ENCODE assay signal across 20 cellular contexts in genomic region chr5:34669931-34670516, GRCh38. TPM values are rescaled to one million over a fixed set of nuclear protein-coding genes. Genes with fewer than 3 reads are reported as not detected.
DNase-seq lines count a peak whose midpoint lies in the region; ATAC-seq, FAIRE-seq and TF ChIP-seq lines count a peak whose summit lies in the region.
"Had no signal": no experiment of that assay in that cellular context is flagged by ENCODE, and none has a peak within 500 bp of the region (broad histone marks: within the 10 kb centered on the region; RNA-seq: fewer than 3 reads in every experiment).

No MANE protein-coding gene starts in this region.

- H3K9ac ChIP-seq in liver (ENCODE audit: low read depth in 1 of 2, low read length in 2 of 2) (no peak overlapping the region), HepG2 (ENCODE audit: insufficient read depth, low read depth, low read length) (no peak overlapping the region), trophoblast cell (ENCODE audit: low read length) (no peak overlapping the region)
- H3K9ac ChIP-seq: BLaER1 had no signal

- peak overlapping the region; percentile 63 for H3K4ac ChIP-seq in trophoblast cell (ENCODE audit: low read depth, low read length)

- DNase-seq in HepG2 (ENCODE audit: low spot score) (no peak), fibroblast of gingiva (ENCODE audit: low read depth) (peak; percentile 45), trophoblast cell (peak in 1 of 2 donors; percentile 26), NCI-H1048 (lab: John Stamatoyannopoulos, UW) (no peak), H54 (ENCODE audit: insufficient read length, low spot score) (no peak), SKM-1 (lab: John Stamatoyannopoulos, UW; ENCODE audit: unreplicated experiment) (no peak), COR-L47 (lab: John Stamatoyannopoulos, UW) (no peak)
- DNase-seq: 8988T; CD8-positive, alpha-beta T cell; DMS79 treated with DMSO at 0.1 percent for 48 hours; KBM-7; MV-4-11; NCI-H1436; NCI-H2029 treated with DMSO at 0.1 percent for 48 hours; NCI-H2171 treated with DMSO at 0.1 percent for 48 hours; NCI-H446 treated with DMSO at 0.1 percent for 48 hours had no signal

- 45% methylated on average over 7 of the region's 7 CpGs for WGBS in liver
- 95% methylated on average over 7 of the region's 7 CpGs for WGBS in HepG2 (ENCODE audit: low lambda C conversion rate)
- no CpG with 5 or more reads among the region's 7 CpGs for WGBS in trophoblast cell (ENCODE audit: extremely low coverage, insufficient coverage, insufficient read length)

- peaks cover 3% of the 10 kb centered on the region for H3K79me2 ChIP-seq in HepG2 (ENCODE audit: insufficient read depth, low read length)
- peaks cover 17% of the 10 kb centered on the region for H3K79me2 ChIP-seq in trophoblast cell (ENCODE audit: control insufficient read depth, insufficient read depth, low read length, poor library complexity)

- no peak overlapping the region for H3K18ac ChIP-seq in trophoblast cell (ENCODE audit: low read length)

- peak; percentile 28 to 33 for TF ChIP-seq RAD21 in liver (IDR thresholded peaks at IDR 0.05)
- no peak for TF ChIP-seq RAD21 in HepG2 (CRISPR knock-in tag; IDR thresholded peaks at IDR 0.05)

- no peak overlapping the region for H3K23ac ChIP-seq in trophoblast cell (ENCODE audit: low read length)

- ATAC-seq in HepG2: no peak
- ATAC-seq: CD8-positive, alpha-beta T cell had no signal

- no peak overlapping the region for H2BK120ac ChIP-seq in trophoblast cell (ENCODE audit: insufficient read depth, low read length, poor library complexity)

- H4K12ac ChIP-seq in trophoblast cell (ENCODE audit: low read depth, low read length): no peak overlapping the region

- H3K9me3 ChIP-seq in liver (ENCODE audit: control insufficient read depth in 4 of 4, low read length in 3 of 4): no peaks in the 10 kb centered on the region
- no peaks in the 10 kb centered on the region for H3K9me3 ChIP-seq in HepG2 (ENCODE audit: low read length)
- no peaks in the 10 kb centered on the region for H3K9me3 ChIP-seq in trophoblast cell (ENCODE audit: insufficient read depth, low read depth, low read length)
- H3K9me3 ChIP-seq: BLaER1, SJSA1 had no signal

- TF ChIP-seq EP300 in HepG2 (IDR thresholded peaks at IDR 0.05; ENCODE audit: low read depth in 2 of 2, low read length in 2 of 2) (no peak), HepG2 (CRISPR knock-in tag; IDR thresholded peaks at IDR 0.05; ENCODE audit: borderline replicate concordance) (no peak)

- FAIRE-seq in HepG2 (lab: Jason Lieb, UNC): no peak
- FAIRE-seq in H54 (lab: Jason Lieb, UNC): no peak
- FAIRE-seq: G401.6 had no signal

- H3K27ac ChIP-seq in liver (ENCODE audit: low read depth in 1 of 2, low read length in 2 of 2): no peak overlapping the region
- H3K27ac ChIP-seq in HepG2 (ENCODE audit: extremely low read length, insufficient read depth, low read length): no peak overlapping the region
- no peak overlapping the region for H3K27ac ChIP-seq in trophoblast cell (ENCODE audit: low read depth, low read length)
- H3K27ac ChIP-seq: BLaER1, SJSA1 had no signal

- in situ Hi-C loops in HepG2 (cut with HindIII; ENCODE audit: extremely low pct_ligation_motif_present, low pct_unique_long_range_greater_than_20kb): no loop called here

- H3K36me3 ChIP-seq in liver (ENCODE audit: control insufficient read depth in 4 of 4, insufficient read depth in 3 of 4, low read depth in 1 of 4, low read length in 3 of 4): no peaks in the 10 kb centered on the region
- H3K36me3 ChIP-seq in HepG2 (replicated peaks in 1 of 2; ENCODE audit: control insufficient read depth in 1 of 2, insufficient read depth in 2 of 2, low read length in 2 of 2): no peaks in the 10 kb centered on the region
- peaks cover 10 to 12% of the 10 kb centered on the region in 2 experiments for H3K36me3 ChIP-seq in trophoblast cell (ENCODE audit: control insufficient read depth in 1 of 2, insufficient read depth in 2 of 2, low read length in 2 of 2)
- H3K36me3 ChIP-seq: SJSA1 had no signal

- no peak for TF ChIP-seq POLR2A in HepG2 (IDR thresholded peaks at IDR 0.05; ENCODE audit: insufficient read depth in 1 of 2, low read depth in 2 of 2, low read length in 2 of 2)
- TF ChIP-seq POLR2A in H54 (IDR thresholded peaks at IDR 0.05; ENCODE audit: low read depth, low read length): no peak

- H2AK5ac ChIP-seq in trophoblast cell (ENCODE audit: low read length): no peak overlapping the region

- BruUV-seq in HepG2 (replicated peaks; lab: Mats Ljungman, UMichigan): no TSS peak

- intact Hi-C loops in HepG2 (cut with micrococcal nuclease; ENCODE audit: unreplicated experiment): no loop called here

- no peak overlapping the region for H3K14ac ChIP-seq in trophoblast cell (ENCODE audit: low read length)

- H2BK5ac ChIP-seq in trophoblast cell (ENCODE audit: low read depth, low read length, poor library complexity): no peak overlapping the region

- H4K20me1 ChIP-seq in HepG2 (ENCODE audit: insufficient read depth, low read length): no peaks in the 10 kb centered on the region

- TF ChIP-seq CTCF in liver (IDR thresholded peaks at IDR 0.05; ENCODE audit: low read depth, low read length, missing input control): no peak
- no peak for TF ChIP-seq CTCF in HepG2 (CRISPR knock-in tag; IDR thresholded peaks at IDR 0.05)

- H3K4me2 ChIP-seq in HepG2 (ENCODE audit: low read depth, low read length) (no peak overlapping the region), trophoblast cell (ENCODE audit: low read length) (no peak overlapping the region)
- H3K4me2 ChIP-seq: BLaER1 had no signal

- H4K91ac ChIP-seq in trophoblast cell (ENCODE audit: low read depth, low read length): no peak overlapping the region

- H3K79me1 ChIP-seq in trophoblast cell (ENCODE audit: low read length): no peaks in the 10 kb centered on the region

- no peak overlapping the region for H4K8ac ChIP-seq in trophoblast cell (ENCODE audit: low read depth, low read length)

- no peaks in the 10 kb centered on the region for H3K27me3 ChIP-seq in liver (ENCODE audit: control insufficient read depth in 4 of 4, insufficient read depth in 4 of 4, low read length in 3 of 4)
- no peaks in the 10 kb centered on the region for H3K27me3 ChIP-seq in HepG2 (ENCODE audit: control insufficient read depth in 1 of 2, insufficient read depth in 2 of 2, low read length in 2 of 2)
- no peaks in the 10 kb centered on the region for H3K27me3 ChIP-seq in trophoblast cell (ENCODE audit: insufficient read depth, low read length)
- H3K27me3 ChIP-seq: BLaER1, SJSA1 had no signal

- no peak overlapping the region for H3K4me3 ChIP-seq in liver (ENCODE audit: low read depth in 1 of 3, low read length in 3 of 3)
- no peak overlapping the region for H3K4me3 ChIP-seq in HepG2 (replicated peaks in 1 of 3; ENCODE audit: insufficient read depth in 1 of 3, low read depth in 2 of 3, low read length in 3 of 3)
- no peak overlapping the region for H3K4me3 ChIP-seq in trophoblast cell (ENCODE audit: low read depth, low read length)
- H3K4me3 ChIP-seq: BLaER1, SJSA1 had no signal

- H3K4me1 ChIP-seq in liver (ENCODE audit: control insufficient read depth in 4 of 4, insufficient read depth in 4 of 4, low read length in 3 of 4): peaks cover 0 to 20% (median 13%) of the 10 kb centered on the region in 4 donors
- H3K4me1 ChIP-seq in HepG2 (ENCODE audit: insufficient read depth, low read length): peaks cover 10% of the 10 kb centered on the region
- peaks cover 16 to 25% of the 10 kb centered on the region in 2 experiments for H3K4me1 ChIP-seq in trophoblast cell (ENCODE audit: control insufficient read depth in 1 of 2, insufficient read depth in 2 of 2, low read length in 2 of 2)

- no peak overlapping the region for H2AFZ ChIP-seq in HepG2 (ENCODE audit: low read length)
- H2AFZ ChIP-seq in trophoblast cell (ENCODE audit: insufficient read depth, low read length, poor library complexity): no peak overlapping the region

- CTCF ChIA-PET in HepG2 (lab: Yijun Ruan, JAX; ENCODE audit: low intra/inter-chr PET ratio, low total read pairs): no interaction called here

- H2BK12ac ChIP-seq in trophoblast cell (ENCODE audit: low read length): no peak overlapping the region

- POLR2A ChIA-PET in HepG2 (lab: Yijun Ruan, JAX): no interaction called here

TF ChIP-seq in liver, 16 proteins besides CTCF, POLR2A, EP300 and RAD21 (continues in another document):
- TF ChIP-seq NR2F2 (IDR thresholded peaks at IDR 0.05) (no peak), ATF3 (IDR thresholded peaks at IDR 0.05) (no peak)

TF ChIP-seq in HepG2, 621 proteins besides CTCF, POLR2A, EP300 and RAD21 (continues in another document):
- no peak for TF ChIP-seq ZNF580 (CRISPR knock-in tag; IDR thresholded peaks at IDR 0.05; ENCODE audit: borderline replicate concordance, low read depth)
- no peak for TF ChIP-seq SMYD3 (CRISPR knock-in tag; IDR thresholded peaks at IDR 0.05)
- no peak for TF ChIP-seq HOXD1 (CRISPR knock-in tag; IDR thresholded peaks at IDR 0.05)
- no peak for TF ChIP-seq HOXA5 (CRISPR knock-in tag; IDR thresholded peaks at IDR 0.05)

RNA-seq across cellular contexts. Expression of gene RAI14, which starts 13.9 kb away (rescaled TPM):
- 10 to 100 TPM; 12.5 to 21.4 TPM for total RNA-seq in liver
- 10 to 100 TPM in 1 of 2 donors, 1 to 10 TPM in 1; 7.8 to 10.3 TPM for polyA plus RNA-seq in liver
- total RNA-seq in HepG2 (2016; rRNA removed; fragmentation: Illumina TruSeq; extraction: Trizol): 18.2 and 26.6 TPM in 2 replicates
- 2.0 and 2.7 TPM in 2 replicates for total RNA-seq in HepG2 (2016; cell fraction: cytosol; rRNA removed; fragmentation: Illumina TruSeq; extraction: Trizol; ENCODE audit: low read depth)
- 18.6 and 25.3 TPM in 2 replicates for total RNA-seq in HepG2 (2016; cell fraction: insoluble cytoplasmic fraction; rRNA removed; fragmentation: Illumina TruSeq; extraction: Trizol)
- total RNA-seq in HepG2 (2016; cell fraction: membrane; rRNA removed; fragmentation: Illumina TruSeq; extraction: Trizol): 10.1 and 10.7 TPM in 2 replicates
- 12.7 and 16.1 TPM in 2 replicates for total RNA-seq in HepG2 (2016; cell fraction: nucleus; rRNA removed; fragmentation: Illumina TruSeq; extraction: Trizol)
- polyA plus RNA-seq in HepG2 (2011; rRNA removed): 12.3 and 12.6 TPM in 2 replicates
- 8.2 and 17.6 TPM in 2 replicates for polyA plus RNA-seq in HepG2 (2011; cell fraction: cytosol; rRNA removed)
- polyA plus RNA-seq in HepG2 (2011; cell fraction: nucleus; rRNA removed): 9.7 and 9.9 TPM in 2 replicates
- 9.8 and 13.8 TPM in 2 replicates for polyA plus RNA-seq in HepG2 (2012)
- 2.3 and 2.9 TPM in 2 replicates for polyA plus RNA-seq in HepG2 (2016; cell fraction: cytosol; fragmentation: Illumina TruSeq; extraction: Trizol; ENCODE audit: low read depth)
- polyA plus RNA-seq in HepG2 (2016; cell fraction: insoluble cytoplasmic fraction; fragmentation: Illumina TruSeq; extraction: Trizol; ENCODE audit: low read depth): 21.5 and 21.9 TPM in 2 replicates
- polyA plus RNA-seq in HepG2 (2016; cell fraction: membrane; fragmentation: Illumina TruSeq; extraction: Trizol; ENCODE audit: low read depth): 4.3 and 5.3 TPM in 2 replicates
- polyA plus RNA-seq in HepG2 (2016; cell fraction: nucleus; fragmentation: Illumina TruSeq; extraction: Trizol; ENCODE audit: insufficient read depth, low read depth): 12.4 and 16.3 TPM in 2 replicates
- 23.8 and 42.0 TPM in 2 replicates for polyA minus RNA-seq in HepG2 (2011; rRNA and poly(A)+ RNA removed; ENCODE audit: low replicate concordance)
- polyA minus RNA-seq in HepG2 (2011; cell fraction: cytosol; rRNA and poly(A)+ RNA removed): 5.7 and 14.3 TPM in 2 replicates
- polyA minus RNA-seq in HepG2 (2011; cell fraction: nucleus; rRNA and poly(A)+ RNA removed): 13.2 and 14.3 TPM in 2 replicates
- 251 and 256 TPM in 2 replicates for polyA plus RNA-seq in trophoblast cell (2013)
- total RNA-seq: CD8-positive, alpha-beta T cell had no signal
